Comparison of ENCODE assay signal across 8 cellular contexts in the genomic region with DNA sequence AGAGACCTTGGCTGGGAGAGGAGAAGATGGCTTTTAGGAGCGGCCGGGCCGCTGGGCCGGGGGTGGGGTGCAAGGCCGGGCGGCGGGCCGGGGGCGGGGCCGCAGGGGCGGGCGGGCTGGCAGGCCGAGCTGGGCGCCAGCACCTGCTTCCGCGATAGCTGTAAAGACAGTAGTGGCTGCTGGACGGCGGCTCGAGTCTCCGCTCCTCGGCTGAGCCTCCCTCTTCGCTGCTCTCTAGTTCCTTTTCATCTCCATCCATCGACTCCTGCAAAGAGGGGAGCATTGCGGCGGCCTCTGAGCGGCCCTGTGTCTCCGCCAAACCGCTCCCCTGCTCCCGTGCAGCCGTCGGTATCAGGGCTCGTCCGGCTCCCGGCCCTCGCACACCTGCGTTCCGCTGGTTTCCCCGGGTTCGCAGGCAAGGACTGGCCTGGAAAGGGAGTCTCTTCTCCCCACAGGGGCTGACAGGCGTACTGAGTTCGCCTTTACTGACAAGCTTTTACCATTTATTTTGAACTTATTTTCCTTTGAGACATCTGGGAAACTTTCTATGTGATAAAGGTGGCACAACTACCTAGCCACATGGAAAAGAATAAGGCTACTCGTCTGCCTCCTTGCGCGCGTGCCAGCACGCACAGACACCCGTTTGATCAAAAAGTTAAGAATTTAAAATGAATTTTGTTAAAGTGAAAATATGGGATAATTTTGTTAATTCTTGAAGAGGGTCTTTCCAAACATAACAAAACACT. TPM values are rescaled to one million over a fixed set of nuclear protein-coding genes. Genes with fewer than 3 reads are reported as not detected.
A peak's percentile ranks its signal among the peaks of the same experiment; 100 is the strongest.
DNase-seq lines count a peak whose midpoint lies in the region; ATAC-seq and TF ChIP-seq lines count a peak whose summit lies in the region.

A gene with protein sequence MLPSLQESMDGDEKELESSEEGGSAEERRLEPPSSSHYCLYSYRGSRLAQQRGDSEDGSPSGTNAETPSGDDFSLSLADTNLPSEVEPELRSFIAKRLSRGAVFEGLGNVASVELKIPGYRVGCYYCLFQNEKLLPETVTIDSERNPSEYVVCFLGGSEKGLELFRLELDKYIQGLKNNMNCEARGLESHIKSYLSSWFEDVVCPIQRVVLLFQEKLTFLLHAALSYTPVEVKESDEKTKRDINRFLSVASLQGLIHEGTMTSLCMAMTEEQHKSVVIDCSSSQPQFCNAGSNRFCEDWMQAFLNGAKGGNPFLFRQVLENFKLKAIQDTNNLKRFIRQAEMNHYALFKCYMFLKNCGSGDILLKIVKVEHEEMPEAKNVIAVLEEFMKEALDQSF (minus strand): TSS at position 317 of the 746 bp plus-strand sequence. CDS start 34 bp downstream, at position 283.

- POLR2A ChIA-PET in AG04449 (lab: Yijun Ruan, JAX): interaction anchor here (0.7 kb wide), 1 partner anchor 9 kb away, joined by 8 read pairs; no protein-coding TSS in a partner anchor

- H3K4me3 ChIP-seq in AG04449 (ENCODE audit: low read depth, low read length) (peak within 1 kb of the TSS; percentile 72), right lobe of liver (peak within 1 kb of the TSS; percentile 45 to 76 (median 62))

- no peaks in the 10 kb centered on the region for H3K27me3 ChIP-seq in right lobe of liver

- TF ChIP-seq POLR2A in right lobe of liver (IDR thresholded peaks at IDR 0.05): peak; percentile 36

- intact Hi-C loops in right lobe of liver (cut with DNase I): no loop called here

- CTCF ChIA-PET in AG04449 (lab: Yijun Ruan, JAX): interaction anchor here (1.0 to 1.8 kb wide), 2 partner anchors 23 to 88 kb away, joined by 3 to 5 read pairs; no protein-coding TSS in a partner anchor

- WGBS in right lobe of liver (ENCODE audit: insufficient coverage, low coverage, low lambda C conversion rate, missing lambda C conversion rate): 17% methylated on average over 20 of the region's 47 CpGs

- DNase-seq in AG04449 (ENCODE audit: low read depth, low spot score) (no peak), NCI-H526 treated with DMSO at 0.1 percent for 48 hours (lab: John Stamatoyannopoulos, UW) (peak; percentile 65), dermis microvascular lymphatic vessel endothelial cell (ENCODE audit: low read depth in 2 of 2) (peak; percentile 50 to 65), right lobe of liver (peak; percentile 76 to 82 (median 78))
- DNase-seq in activated CD4-positive, alpha-beta T cell treated with anti-CD3 and anti-CD28 coated beads, Interleukin-2, amount 50 U/mL, for 48 hours: peak; percentile 87 to 88
- peak; percentile 85 for DNase-seq in stimulated activated CD4-positive, alpha-beta T cell treated with anti-CD3 and anti-CD28 coated beads, Interleukin-4, amount 100 ng/mL, for 24 hours

- peak within 1 kb of the TSS; percentile 10 to 79 (median 48) for H3K27ac ChIP-seq in right lobe of liver

- no peaks in the 10 kb centered on the region for H3K9me3 ChIP-seq in right lobe of liver

- TF ChIP-seq CTCF in AG04449 (IDR thresholded peaks at IDR 0.05; ENCODE audit: insufficient read depth, low read length, missing control alignments) (no peak), right lobe of liver (IDR thresholded peaks at IDR 0.05) (no peak)

- peaks cover 0 to 6% (median 0%) of the 10 kb centered on the region in 4 donors for H3K4me1 ChIP-seq in right lobe of liver

- H3K36me3 ChIP-seq in right lobe of liver: peaks cover 0 to 7% (median 0%) of the 10 kb centered on the region in 4 donors

- ATAC-seq in GM18868 (IDR thresholded peaks at IDR 0.05; ENCODE audit: unreplicated experiment): peak; percentile 74
- peak; percentile 85 for ATAC-seq in HG03175 (IDR thresholded peaks at IDR 0.05; ENCODE audit: unreplicated experiment)
- peak; percentile 88 to 95 (median 94) for ATAC-seq in right lobe of liver

RNA-seq across cellular contexts. Expression of the gene that starts here (rescaled TPM):
- total RNA-seq in dermis microvascular lymphatic vessel endothelial cell: 16.6 and 24.9 TPM in 2 replicates
- 1 to 10 TPM; 7.1 to 8.9 (median 7.3) TPM for total RNA-seq in right lobe of liver
